7 cellular contexts compared by ENCODE assay signal in genomic region chr22:39596601-39597000, GRCh38. TPM values are rescaled to one million over a fixed set of nuclear protein-coding genes. Genes with fewer than 3 reads are reported as not detected.
"Had no signal": no experiment of that assay in that cellular context is flagged by ENCODE, and none has a peak within 500 bp of the region (broad histone marks: within the 10 kb centered on the region; RNA-seq: fewer than 3 reads in every experiment).

No MANE protein-coding gene starts in this region.

- H3K9me3 Mint-ChIP-seq: GM23338, H9 had no signal

- H3K36me3 Mint-ChIP-seq: IgD-negative memory B cell had no signal

- DNase-seq: H9, HCEC 1CT, KBM-7 had no signal

- H3K4me3 ChIP-seq: GM23338 had no signal

- H3K4me3 Mint-ChIP-seq: GM23338 had no signal

- H3K27ac Mint-ChIP-seq: GM23338 had no signal

RNA-seq across cellular contexts. Expression of gene CACNA1I, which starts 26.0 kb away (rescaled TPM):
- total RNA-seq: HepG2, HT1080 had no signal
